In genomic region chr7:29990931-29991330, GRCh38 we compare ENCODE assay signal across 16 cellular contexts. TPM values are rescaled to one million over a fixed set of nuclear protein-coding genes. Genes with fewer than 3 reads are reported as not detected.
DNase-seq lines count a peak whose midpoint lies in the region; ATAC-seq and TF ChIP-seq lines count a peak whose summit lies in the region.
"Had no signal": no experiment of that assay in that cellular context is flagged by ENCODE, and none has a peak within 500 bp of the region (broad histone marks: within the 10 kb centered on the region; RNA-seq: fewer than 3 reads in every experiment).

No MANE protein-coding gene starts in this region.

- no peak for ATAC-seq in PC-3
- no peak for ATAC-seq in effector memory CD8-positive, alpha-beta T cell (replicated peaks)
- ATAC-seq in stimulated activated memory B cell treated with anti-CD40 and anti-IgM and Interleukin-4, amounts not matched to agents 10 μg/mL and 1 μg/mL and 100 μg/mL, for 72 hours, result no peak
- no peak for ATAC-seq in GM18519 (IDR thresholded peaks at IDR 0.05; ENCODE audit: low FRiP score, unreplicated experiment)
- ATAC-seq: stimulated activated naive CD8-positive, alpha-beta T cell treated with anti-CD3 and anti-CD28 coated beads, Interleukin-15, amount 100 ng/mL, for 72 hours had no signal

- peak overlapping the region; percentile 81; the same call in 1 of the 2 replicates for H3K4me2 ChIP-seq in PC-3 (ENCODE audit: low read length)

- intact Hi-C loops in PC-3 (cut with micrococcal nuclease), result no loop called here

- no peaks in the 10 kb centered on the region for H3K27me3 ChIP-seq in PC-3 (ENCODE audit: low read length)
- H3K27me3 ChIP-seq: sigmoid colon had no signal

- H3K4me1 ChIP-seq in PC-3 (ENCODE audit: insufficient read depth, low read length), result peaks cover 45% of the 10 kb centered on the region

- peak overlapping the region; percentile 85 for H3K4me3 Mint-ChIP-seq in activated naive CD8-positive, alpha-beta T cell
- no peak overlapping the region for H3K4me3 Mint-ChIP-seq in activated naive CD8-positive, alpha-beta T cell treated with anti-CD3 and anti-CD28 coated beads for 36 hours
- H3K4me3 Mint-ChIP-seq in effector memory CD8-positive, alpha-beta T cell, result peak overlapping the region; percentile 42 to 65
- peak overlapping the region; percentile 55 for H3K4me3 Mint-ChIP-seq in stimulated activated memory B cell treated with anti-CD40 and anti-IgM and Interleukin-4, amounts not matched to agents 10 μg/mL and 1 μg/mL and 100 μg/mL, for 72 hours

- BruUV-seq in PC-3 (replicated peaks; lab: Mats Ljungman, UMichigan), result no TSS peak

- POLR2A ChIA-PET in PC-3 (lab: Charles Lee; ENCODE audit: unreplicated experiment), result no interaction called here

- H4K20me1 ChIP-seq in PC-3 (ENCODE audit: low read length), result no peaks in the 10 kb centered on the region

- CTCF ChIA-PET in PC-3 (lab: Charles Lee), result no interaction called here

- H3K9ac ChIP-seq in PC-3 (ENCODE audit: low read length), result no peak overlapping the region

- no peak overlapping the region; the same call in 1 of the 2 replicates for H3K4me3 ChIP-seq in PC-3 (ENCODE audit: low read length)
- H3K4me3 ChIP-seq: upper lobe of left lung had no signal

- no peaks in the 10 kb centered on the region for H3K36me3 ChIP-seq in PC-3 (ENCODE audit: low read depth, low read length)
- H3K36me3 ChIP-seq: sigmoid colon, upper lobe of left lung had no signal

- no peak overlapping the region for H3K27ac ChIP-seq in PC-3 (ENCODE audit: low read length)
- H3K27ac ChIP-seq: upper lobe of left lung had no signal

- no peaks in the 10 kb centered on the region for H3K9me3 Mint-ChIP-seq in activated naive CD8-positive, alpha-beta T cell (ENCODE audit: low read depth)
- peaks cover 5% of the 10 kb centered on the region for H3K9me3 Mint-ChIP-seq in activated naive CD8-positive, alpha-beta T cell treated with anti-CD3 and anti-CD28 coated beads for 36 hours
- no peaks in the 10 kb centered on the region for H3K9me3 Mint-ChIP-seq in effector memory CD8-positive, alpha-beta T cell
- H3K9me3 Mint-ChIP-seq in stimulated activated memory B cell treated with anti-CD40 and anti-IgM and Interleukin-4, amounts not matched to agents 10 μg/mL and 1 μg/mL and 100 μg/mL, for 72 hours, result no peaks in the 10 kb centered on the region
- H3K9me3 Mint-ChIP-seq: stimulated activated naive CD8-positive, alpha-beta T cell treated with anti-CD3 and anti-CD28 coated beads, Interleukin-15, amount 100 ng/mL, for 72 hours had no signal

- no peaks in the 10 kb centered on the region for H3K9me2 ChIP-seq in PC-3 (replicated peaks; ENCODE audit: low read length)

- no peak for TF ChIP-seq CTCF in PC-3 (conservative IDR thresholded peaks at IDR 0.05; ENCODE audit: low read depth, low read length)

- peaks cover 14% of the 10 kb centered on the region for H3K27me3 Mint-ChIP-seq in activated naive CD8-positive, alpha-beta T cell
- peaks cover 44% of the 10 kb centered on the region for H3K27me3 Mint-ChIP-seq in activated naive CD8-positive, alpha-beta T cell treated with anti-CD3 and anti-CD28 coated beads for 36 hours
- peaks cover 49 to 52% of the 10 kb centered on the region in 2 donors for H3K27me3 Mint-ChIP-seq in effector memory CD8-positive, alpha-beta T cell
- no peaks in the 10 kb centered on the region for H3K27me3 Mint-ChIP-seq in stimulated activated memory B cell treated with anti-CD40 and anti-IgM and Interleukin-4, amounts not matched to agents 10 μg/mL and 1 μg/mL and 100 μg/mL, for 72 hours

- H3K9me3 ChIP-seq in PC-3 (ENCODE audit: low read length), result no peaks in the 10 kb centered on the region

- peaks cover 40% of the 10 kb centered on the region for H3K79me2 ChIP-seq in PC-3 (ENCODE audit: low read length)

- H3F3A ChIP-seq in PC-3 (ENCODE audit: low read length, unreplicated experiment), result peaks cover 7% of the 10 kb centered on the region

- H3K27ac Mint-ChIP-seq in activated naive CD8-positive, alpha-beta T cell, result no peak overlapping the region
- H3K27ac Mint-ChIP-seq in activated naive CD8-positive, alpha-beta T cell treated with anti-CD3 and anti-CD28 coated beads for 36 hours, result no peak overlapping the region
- no peak overlapping the region for H3K27ac Mint-ChIP-seq in effector memory CD8-positive, alpha-beta T cell
- peak overlapping the region; percentile 76 for H3K27ac Mint-ChIP-seq in stimulated activated memory B cell treated with anti-CD40 and anti-IgM and Interleukin-4, amounts not matched to agents 10 μg/mL and 1 μg/mL and 100 μg/mL, for 72 hours
- H3K27ac Mint-ChIP-seq: stimulated activated naive CD8-positive, alpha-beta T cell treated with anti-CD3 and anti-CD28 coated beads, Interleukin-15, amount 100 ng/mL, for 72 hours had no signal

- no peak overlapping the region for H2AFZ ChIP-seq in PC-3 (ENCODE audit: low read length)

- H3K4me1 Mint-ChIP-seq in activated naive CD8-positive, alpha-beta T cell (ENCODE audit: low read depth), result peaks cover 15% of the 10 kb centered on the region
- H3K4me1 Mint-ChIP-seq in activated naive CD8-positive, alpha-beta T cell treated with anti-CD3 and anti-CD28 coated beads for 36 hours, result peaks cover 15% of the 10 kb centered on the region
- peaks cover 3 to 17% of the 10 kb centered on the region in 2 donors for H3K4me1 Mint-ChIP-seq in effector memory CD8-positive, alpha-beta T cell (ENCODE audit: low read depth in 2 of 2)
- peaks cover 29% of the 10 kb centered on the region for H3K4me1 Mint-ChIP-seq in stimulated activated memory B cell treated with anti-CD40 and anti-IgM and Interleukin-4, amounts not matched to agents 10 μg/mL and 1 μg/mL and 100 μg/mL, for 72 hours

- peaks cover 4% of the 10 kb centered on the region for H3K36me3 Mint-ChIP-seq in activated naive CD8-positive, alpha-beta T cell
- peaks cover 4% of the 10 kb centered on the region for H3K36me3 Mint-ChIP-seq in activated naive CD8-positive, alpha-beta T cell treated with anti-CD3 and anti-CD28 coated beads for 36 hours
- peaks cover 3% of the 10 kb centered on the region for H3K36me3 Mint-ChIP-seq in effector memory CD8-positive, alpha-beta T cell (ENCODE audit: insufficient read depth)
- H3K36me3 Mint-ChIP-seq in stimulated activated memory B cell treated with anti-CD40 and anti-IgM and Interleukin-4, amounts not matched to agents 10 μg/mL and 1 μg/mL and 100 μg/mL, for 72 hours, result no peaks in the 10 kb centered on the region

- DNase-seq in activated naive CD8-positive, alpha-beta T cell treated with anti-CD3 and anti-CD28 coated beads for 36 hours, result no peak
- DNase-seq in PC-3 (peak; percentile 32), NCI-H1048 (lab: John Stamatoyannopoulos, UW) (no peak)
- DNase-seq in effector memory CD8-positive, alpha-beta T cell, result no peak
- DNase-seq in NK-92 treated with Interleukin-12 subunit alpha and Interleukin-12 subunit beta, amount 100 ng/mL, for 24 hours (lab: John Stamatoyannopoulos, UW), result no peak
- DNase-seq: activated CD4-positive, CD25-positive, alpha-beta regulatory T cell treated with anti-CD3 and anti-CD28 coated beads, Interleukin-2, amount 50 U/mL, for 72 hours; activated naive CD4-positive, alpha-beta T cell; cortex of kidney; NCI-H1105; NCI-H2107; sigmoid colon; stimulated activated naive CD8-positive, alpha-beta T cell treated with anti-CD3 and anti-CD28 coated beads, Interleukin-15, amount 100 ng/mL, for 72 hours had no signal

RNA-seq across cellular contexts. Expression of gene SCRN1, which starts 1.3 kb away (rescaled TPM):
- total RNA-seq in activated naive CD8-positive, alpha-beta T cell treated with anti-CD3 and anti-CD28 coated beads for 36 hours, result 1 to 10 TPM; 8.2 to 9.2 TPM
- total RNA-seq in PC-3 (2014; rRNA removed), result 33.9 and 37.9 TPM in 2 replicates

RNA-seq across cellular contexts. Expression of gene FKBP14, which starts 35.6 kb away (rescaled TPM):
- total RNA-seq in activated naive CD8-positive, alpha-beta T cell treated with anti-CD3 and anti-CD28 coated beads for 36 hours, result 1 to 10 TPM; 6.9 to 7.0 TPM
- 9.0 and 10.1 TPM in 2 replicates for total RNA-seq in PC-3 (2014; rRNA removed)

RNA-seq across cellular contexts. Expression of gene PLEKHA8, which starts 37.3 kb away (rescaled TPM):
- total RNA-seq in activated naive CD8-positive, alpha-beta T cell treated with anti-CD3 and anti-CD28 coated beads for 36 hours, result 10 to 100 TPM; 11.7 to 13.2 TPM
- total RNA-seq in PC-3 (2014; rRNA removed), result 8.4 and 10.4 TPM in 2 replicates
